Comparison of ENCODE assay signal across 12 cellular contexts in the genomic region with DNA sequence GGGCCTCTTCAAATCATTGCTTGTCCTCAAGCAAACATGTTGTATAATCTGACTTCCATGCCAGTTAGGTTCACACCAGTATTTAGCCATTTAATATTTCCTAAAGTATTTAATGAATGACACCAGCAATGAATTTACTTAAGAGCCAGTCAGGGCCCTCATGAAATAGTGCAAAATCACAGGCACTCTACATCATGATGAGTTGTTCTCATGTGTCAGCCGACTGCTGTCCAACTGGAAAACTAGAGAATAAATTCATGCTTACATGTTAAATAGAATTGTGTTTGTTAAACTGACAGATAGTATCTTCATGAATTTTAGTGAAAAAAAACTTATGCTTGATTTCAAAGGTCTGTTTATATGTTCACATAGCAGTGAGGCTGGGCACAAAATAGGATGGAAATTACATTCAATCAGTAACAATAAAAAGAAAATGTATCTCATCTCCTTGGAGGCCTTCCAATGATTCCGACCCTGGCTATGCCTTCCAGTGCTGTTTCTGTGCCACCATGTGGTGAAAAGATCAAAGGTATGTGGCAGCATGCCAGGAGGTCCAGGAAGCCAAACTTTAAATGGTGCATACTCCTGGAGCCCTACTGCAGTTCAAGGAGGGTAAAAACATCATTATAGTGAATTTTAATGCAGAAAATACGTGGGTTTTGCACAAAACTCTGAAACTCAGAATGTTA. TPM values are rescaled to one million over a fixed set of nuclear protein-coding genes. Genes with fewer than 3 reads are reported as not detected.
A peak's percentile ranks its signal among the peaks of the same experiment; 100 is the strongest.
DNase-seq lines count a peak whose midpoint lies in the region; ATAC-seq, FAIRE-seq and TF ChIP-seq lines count a peak whose summit lies in the region.
"Had no signal": no experiment of that assay in that cellular context is flagged by ENCODE, and none has a peak within 500 bp of the region (broad histone marks: within the 10 kb centered on the region; RNA-seq: fewer than 3 reads in every experiment).

No MANE protein-coding gene starts in this region.

- DNase-seq in cardiac muscle cell (ENCODE audit: low read depth in 1 of 2, low spot score in 1 of 2) (peak; percentile 38 to 51), Right ventricle myocardium superior (no peak), RWPE1 (ENCODE audit: low spot score) (peak; percentile 20), foreskin fibroblast (peak; percentile 38 to 68), ureter (ENCODE audit: low spot score) (peak; percentile 62), UCSD-AML1 (lab: John Stamatoyannopoulos, UW; ENCODE audit: unreplicated experiment) (no peak), GM12891 (ENCODE audit: insufficient read length, low spot score) (no peak)
- DNase-seq: activated T-cell treated with anti-CD3 and anti-CD28 coated beads, Interleukin-2, amount 50 U/mL, for 72 hours; effector memory CD8-positive, alpha-beta T cell; KG1; lower lobe of right lung had no signal

- FAIRE-seq in GM12891 (lab: Jason Lieb, UNC): no peak

- H3K27me3 ChIP-seq in cardiac muscle cell: no peaks in the 10 kb centered on the region

- POLR2A ChIA-PET in RWPE1 (lab: Yijun Ruan, JAX; ENCODE audit: low non-redundant PET): no interaction called here

- H3K9me3 ChIP-seq in cardiac muscle cell (ENCODE audit: low read depth): no peaks in the 10 kb centered on the region
- H3K9me3 ChIP-seq: lower lobe of right lung had no signal

- ATAC-seq in Right ventricle myocardium superior (ENCODE audit: poor library complexity) (no peak), HG03457 (IDR thresholded peaks at IDR 0.05; ENCODE audit: unreplicated experiment) (no peak)
- ATAC-seq: activated T-cell treated with anti-CD3 and anti-CD28 coated beads, Interleukin-2, amount 50 U/mL, for 72 hours; effector memory CD8-positive, alpha-beta T cell; lower lobe of right lung had no signal

- CTCF ChIA-PET in RWPE1 (lab: Yijun Ruan, JAX): interaction anchor here (1.4 kb wide), 1 partner anchor 276 kb away, joined by 7 read pairs; no protein-coding TSS in a partner anchor

- TF ChIP-seq POLR2A in GM12891 (IDR thresholded peaks at IDR 0.05; ENCODE audit: low read depth, low read length): no peak

- intact Hi-C loops in Right ventricle myocardium superior (cut with DNase I): no loop called here

- peaks cover 5% of the 10 kb centered on the region for H3K4me1 ChIP-seq in cardiac muscle cell (ENCODE audit: low read depth)

- peaks cover 4% of the 10 kb centered on the region for H3K36me3 ChIP-seq in cardiac muscle cell

- H3K27ac ChIP-seq in cardiac muscle cell: no peak overlapping the region
- no peak overlapping the region for H3K27ac ChIP-seq in RWPE1
- H3K27ac ChIP-seq: lower lobe of right lung had no signal

- TF ChIP-seq CTCF in cardiac muscle cell (IDR thresholded peaks at IDR 0.05; ENCODE audit: low read depth, low read length) (no peak), RWPE1 (conservative IDR thresholded peaks at IDR 0.05; ENCODE audit: low read depth) (0 out of 2 replicates have a peak, but pooled peaks have one; percentile 22), foreskin fibroblast (IDR thresholded peaks at IDR 0.05; ENCODE audit: low read depth, low read length) (no peak)

- H3K4me3 ChIP-seq in cardiac muscle cell (no peak overlapping the region), foreskin fibroblast (ENCODE audit: low read depth in 1 of 2, low read length in 2 of 2) (no peak overlapping the region)
- H3K4me3 ChIP-seq: lower lobe of right lung had no signal

TF ChIP-seq in GM12891, 5 proteins besides CTCF, POLR2A, EP300 and RAD21:
- TF ChIP-seq SPI1 (IDR thresholded peaks at IDR 0.05; ENCODE audit: low read depth, low read length) (no peak), TAF1 (IDR thresholded peaks at IDR 0.05; ENCODE audit: low read depth, low read length) (no peak), POU2F2 (IDR thresholded peaks at IDR 0.05; ENCODE audit: low read depth, low read length) (no peak), POLR2AphosphoS5 (IDR thresholded peaks at IDR 0.05; ENCODE audit: low read depth, low read length) (no peak), PAX5 (IDR thresholded peaks at IDR 0.05; ENCODE audit: insufficient read depth, low read length, severe bottlenecking) (no peak)

RNA-seq across cellular contexts. Expression of gene CTSC, which starts 45.2 kb away (rescaled TPM):
- 109 and 120 TPM in 2 replicates for total RNA-seq in cardiac muscle cell
- 119 and 145 TPM in 2 replicates for polyA plus RNA-seq in cardiac muscle cell
- 21.9 TPM for total RNA-seq in Right ventricle myocardium superior
- total RNA-seq in ureter: 122 TPM
- polyA plus RNA-seq in GM12891 (2012; ENCODE audit: low read depth, missing spikeins): 254 TPM

Comparison
In these comparisons a context has a peak if more than half of its experiments do, and no peak if none do; other contexts are left out.
1. DNase-seq: peak in cardiac muscle cell (2 of 2), RWPE1 (single experiment), foreskin fibroblast (2 of 2) and ureter (single experiment); none in Right ventricle myocardium superior (single experiment), UCSD-AML1 (single experiment) and GM12891 (single experiment).